Comparison of ENCODE assay signal across 8 cellular contexts in genomic region chr10:79241990-79242619, GRCh38.
A peak's percentile ranks its signal among the peaks of the same experiment; 100 is the strongest.
DNase-seq lines count a peak whose midpoint lies in the region; ATAC-seq, FAIRE-seq and TF ChIP-seq lines count a peak whose summit lies in the region.

No MANE protein-coding gene starts in this region.

- peak; percentile 85 for DNase-seq in GM12865 (ENCODE audit: low read depth)
- DNase-seq in RWPE2 (ENCODE audit: low spot score), result no peak
- DNase-seq in K562 (ENCODE audit: extremely low read depth in 1 of 4, low spot score in 3 of 4), result peak in 2 of 4 experiments; percentile 51 to 54
- peak; percentile 83 for DNase-seq in iPS-NIHi11 (ENCODE audit: low spot score)
- peak; percentile 43 for DNase-seq in stimulated activated CD4-positive, alpha-beta T cell treated with anti-CD3 and anti-CD28 coated beads, Interleukin-12 subunit alpha, Interleukin-12 subunit beta, amount 100 ng/mL, for 4 hours
- DNase-seq in Ammon's horn (ENCODE audit: low spot score), result no peak
- no peak for DNase-seq in NCI-H446 (lab: John Stamatoyannopoulos, UW)

- TF ChIP-seq EP300 in K562 (IDR thresholded peaks at IDR 0.05; ENCODE audit: low read length), result no peak

- peak; percentile 28 for ATAC-seq in HG02759 (IDR thresholded peaks at IDR 0.05; ENCODE audit: unreplicated experiment)
- ATAC-seq in RWPE2 (ENCODE audit: low read depth), result peak; percentile 61
- no peak for ATAC-seq in K562

- no peak overlapping the region for H3K4me2 ChIP-seq in K562 (ENCODE audit: insufficient read depth, low read length)

- no peaks in the 10 kb centered on the region for H3K9me3 ChIP-seq in RWPE2 (ENCODE audit: severe bottlenecking)
- no peaks in the 10 kb centered on the region; the same call in 1 of the 2 replicates for H3K9me3 ChIP-seq in K562 (replicated peaks; ENCODE audit: control insufficient read depth, insufficient read depth, low read depth, low read length)

- H4K20me1 ChIP-seq in K562 (replicated peaks; ENCODE audit: control insufficient read depth, insufficient read depth, low read length), result peaks cover 24% of the 10 kb centered on the region

- no peaks in the 10 kb centered on the region for H3K27me3 ChIP-seq in RWPE2 (ENCODE audit: insufficient read depth, poor library complexity, severe bottlenecking)
- H3K27me3 ChIP-seq in K562 (ENCODE audit: control insufficient read depth in 2 of 2, insufficient read depth in 2 of 2, low read length in 2 of 2), result no peaks in the 10 kb centered on the region

- H3K36me3 ChIP-seq in RWPE2 (ENCODE audit: low read depth), result no peaks in the 10 kb centered on the region
- H3K36me3 ChIP-seq in K562 (ENCODE audit: control insufficient read depth, insufficient read depth, low read length), result no peaks in the 10 kb centered on the region; the same call in 2 of the 3 replicates

- H3K4me1 ChIP-seq in RWPE2 (ENCODE audit: insufficient read depth, poor library complexity, severe bottlenecking) (peaks cover 31% of the 10 kb centered on the region), K562 (replicated peaks in 1 of 2; ENCODE audit: control insufficient read depth in 2 of 2, insufficient read depth in 2 of 2, low read length in 2 of 2) (peaks cover 16 to 38% of the 10 kb centered on the region in 2 experiments)

- no peak overlapping the region for H3K9ac ChIP-seq in K562 (ENCODE audit: insufficient read depth in 1 of 2, low read depth in 2 of 2, low read length in 2 of 2)

- 86% methylated on average over 15 of the region's 36 CpGs for WGBS in K562 (ENCODE audit: insufficient coverage, low coverage, missing lambda C conversion rate)

- in situ Hi-C loops in K562 (cut with MboI), result no loop called here

- H3K27ac ChIP-seq in RWPE2 (ENCODE audit: poor library complexity, severe bottlenecking), result peak overlapping the region; percentile 18
- no peak overlapping the region for H3K27ac ChIP-seq in K562 (ENCODE audit: extremely low read depth, low read depth, low read length)

- H3K9me1 ChIP-seq in K562 (ENCODE audit: control insufficient read depth, insufficient read depth, low read length), result no peaks in the 10 kb centered on the region

- H3K79me2 ChIP-seq in K562 (ENCODE audit: control insufficient read depth, insufficient read depth, low read length), result no peaks in the 10 kb centered on the region

- TF ChIP-seq CTCF in GM12865 (IDR thresholded peaks at IDR 0.05; ENCODE audit: insufficient read depth, low read depth, low read length, missing control alignments), result no peak
- no peak for TF ChIP-seq CTCF in RWPE2 (IDR thresholded peaks at IDR 0.05; ENCODE audit: poor library complexity, severe bottlenecking)
- TF ChIP-seq CTCF in K562 (IDR thresholded peaks at IDR 0.05 in 2 of 3, conservative IDR thresholded peaks at IDR 0.05 in 1 of 3; ENCODE audit: insufficient read depth in 2 of 3, low read depth in 1 of 3, low read length in 3 of 3), result no peak

- H3K4me3 ChIP-seq in GM12865 (ENCODE audit: low read depth, low read length), result peak overlapping the region; percentile 84
- H3K4me3 ChIP-seq in RWPE2 (ENCODE audit: severe bottlenecking), result peak overlapping the region; percentile 33
- no peak overlapping the region for H3K4me3 ChIP-seq in K562

- intact Hi-C loops in K562 (cut with micrococcal nuclease), result no loop called here

- H2AFZ ChIP-seq in K562 (ENCODE audit: low read depth, low read length), result no peak overlapping the region

- FAIRE-seq in K562 (lab: Jason Lieb, UNC), result no peak

- no peak for TF ChIP-seq POLR2A in K562 (conservative IDR thresholded peaks at IDR 0.05)

- BruUV-seq in K562 (replicated peaks; lab: Mats Ljungman, UMichigan), result no TSS peak

- no peak for TF ChIP-seq RAD21 in K562 (CRISPR knock-in tag; conservative IDR thresholded peaks at IDR 0.05 in 1 of 2, IDR thresholded peaks at IDR 0.05 in 1 of 2)

- CTCF ChIA-PET in K562 (lab: Yijun Ruan, JAX; ENCODE audit: low intra/inter-chr PET ratio), result no interaction called here

- POLR2A ChIA-PET in K562 (lab: Yijun Ruan, JAX), result no interaction called here

TF ChIP-seq in K562, 482 proteins besides CTCF, POLR2A, EP300 and RAD21:
- no peak for TF ChIP-seq HMBOX1 (IDR thresholded peaks at IDR 0.05)
- peak; percentile 21; the same call in 1 of the 2 replicates for TF ChIP-seq EGR1 (conservative IDR thresholded peaks at IDR 0.05)
- no peak for TF ChIP-seq NCOA6 (IDR thresholded peaks at IDR 0.05)
- TF ChIP-seq TAF1 (IDR thresholded peaks at IDR 0.05; ENCODE audit: control insufficient read depth, extremely low read depth, insufficient read depth, low read length, severe bottlenecking), result no peak
- no peak for TF ChIP-seq ILF3 (IDR thresholded peaks at IDR 0.05; ENCODE audit: borderline replicate concordance)
- no peak for TF ChIP-seq DIDO1 (tag; IDR thresholded peaks at IDR 0.05; ENCODE audit: low read depth)
- TF ChIP-seq POLR2G (IDR thresholded peaks at IDR 0.05; ENCODE audit: low read depth, low read length), result peak; percentile 35; the same call in 1 of the 2 replicates

Comparison
In these comparisons a context has a peak if more than half of its experiments do, and no peak if none do; other contexts are left out.
1. DNase-seq: peak in GM12865 (single experiment), iPS-NIHi11 (single experiment) and stimulated activated CD4-positive, alpha-beta T cell treated with anti-CD3 and anti-CD28 coated beads, Interleukin-12 subunit alpha, Interleukin-12 subunit beta, amount 100 ng/mL, for 4 hours (single experiment); none in RWPE2 (single experiment), Ammon's horn (single experiment) and NCI-H446 (0 of 2).